19 cellular contexts compared by ENCODE assay signal in genomic region chr12:97267803-97268202, GRCh38.
"Had no signal": no experiment of that assay in that cellular context is flagged by ENCODE, and none has a peak within 500 bp of the region (broad histone marks: within the 10 kb centered on the region; RNA-seq: fewer than 3 reads in every experiment).

No MANE protein-coding gene starts in this region.

- H3K4me1 ChIP-seq: tibial nerve had no signal

- H3K4me3 ChIP-seq: tibial nerve had no signal

- H3K27me3 ChIP-seq: tibial nerve had no signal

- H3K27ac ChIP-seq: epithelial cell of prostate, tibial nerve had no signal

- H3K36me3 ChIP-seq: tibial nerve had no signal

- DNase-seq: activated CD4-positive, alpha-beta T cell treated with anti-CD3 and anti-CD28 coated beads, Interleukin-2, amount 10 ng/mL, durations not matched to agents 7 days and 5 days; activated CD8-positive, alpha-beta T cell treated with anti-CD3 and anti-CD28 coated beads, Interleukin-2, amount 10 ng/mL, durations not matched to agents 7 days and 5 days; activated naive CD4-positive, alpha-beta T cell treated with Interleukin-2 at 50 U/mL for 16 hours; activated naive CD8-positive, alpha-beta T cell treated with anti-CD3 and anti-CD28 coated beads, Interleukin-2, amount 10 ng/mL, durations not matched to agents 7 days and 5 days; activated T-cell treated with anti-CD3 and anti-CD28 coated beads, Interleukin-2, amount 50 U/mL, for 24 hours; amygdala; caudate nucleus; foreskin fibroblast; mesenchymal stem cell; natural killer cell; nucleus accumbens; posterior cingulate gyrus; stimulated activated naive CD8-positive, alpha-beta T cell treated with anti-CD3 and anti-CD28 coated beads, Interleukin-15, Interleukin-2, amounts not matched to agents 100 U/mL and 50 U/mL, for 24 hours; substantia nigra; T-helper 1 cell; T-helper 9 cell had no signal

- ATAC-seq: activated CD4-positive, CD25-positive, alpha-beta regulatory T cell treated with anti-CD3 and anti-CD28 coated beads, Interleukin-2, amount 50 U/mL, for 24 hours; activated CD8-positive, alpha-beta T cell treated with anti-CD3 and anti-CD28 coated beads, Interleukin-2, amount 10 ng/mL, durations not matched to agents 7 days and 5 days; natural killer cell; stimulated activated naive CD8-positive, alpha-beta T cell treated with anti-CD3 and anti-CD28 coated beads, Interleukin-15, Interleukin-2, amounts not matched to agents 100 U/mL and 50 U/mL, for 24 hours had no signal
